1 cellular context compared by ENCODE assay signal in the genomic region with DNA sequence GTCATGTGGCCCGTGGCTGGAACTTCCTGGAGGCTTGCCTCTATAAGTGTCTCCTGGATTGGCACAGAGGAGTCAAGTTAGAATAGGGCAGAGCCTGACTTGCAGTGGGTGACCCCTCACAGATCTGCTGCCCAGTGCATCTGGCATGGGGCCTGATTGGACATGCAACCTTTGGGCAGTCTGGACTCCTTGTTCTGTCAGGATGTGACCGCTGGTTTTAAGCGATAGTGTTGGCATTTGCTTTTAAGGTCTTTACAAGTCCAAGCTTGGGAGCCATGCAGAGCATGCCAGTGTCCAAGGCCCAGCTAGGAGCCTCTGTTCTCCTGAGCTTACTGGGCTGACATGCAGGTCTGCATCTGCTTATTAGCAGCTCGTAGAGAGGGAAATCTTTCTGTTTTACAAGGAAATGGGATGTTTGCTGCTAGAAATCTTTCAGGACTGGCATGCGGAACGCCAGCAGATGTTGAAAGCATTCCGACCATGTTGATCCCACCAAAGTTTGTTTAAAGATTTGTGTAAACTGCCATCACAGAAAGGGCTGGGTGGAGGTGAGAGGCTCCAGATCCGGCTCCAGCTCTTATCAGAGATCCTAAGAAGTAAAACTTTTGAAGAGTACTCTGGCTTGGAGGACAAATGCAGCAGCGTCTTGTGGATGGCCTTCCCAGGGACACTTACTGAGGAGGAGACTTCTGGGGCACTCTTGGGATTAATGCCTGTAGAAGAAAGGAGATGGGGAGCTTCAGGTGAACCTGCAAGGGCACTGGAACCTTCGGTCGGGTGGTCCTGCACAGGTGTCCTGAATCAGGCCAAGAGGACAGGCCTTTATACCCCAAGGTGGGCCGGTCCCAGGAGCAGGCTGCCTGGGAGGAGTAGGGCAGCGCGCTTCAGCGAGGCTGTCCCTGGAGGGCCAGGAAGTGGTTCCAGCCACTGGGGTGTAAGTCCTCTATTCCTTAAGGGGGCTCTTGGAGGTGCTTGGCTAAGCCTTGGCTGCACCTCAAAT.
TF ChIP-seq lines count a peak whose summit lies in the region.

No MANE protein-coding gene starts in this region.

TF ChIP-seq in liver, 16 proteins besides CTCF, POLR2A, EP300 and RAD21 (continued from another document):
- TF ChIP-seq REST (IDR thresholded peaks at IDR 0.05) (no peak), RXRA (IDR thresholded peaks at IDR 0.05) (peak; percentile 51 to 76), EGR1 (IDR thresholded peaks at IDR 0.05; ENCODE audit: low read depth in 2 of 2) (no peak), FOXA2 (IDR thresholded peaks at IDR 0.05) (no peak), TAF1 (conservative IDR thresholded peaks at IDR 0.05) (no peak), FOXA1 (IDR thresholded peaks at IDR 0.05) (no peak), YY1 (IDR thresholded peaks at IDR 0.05) (no peak), SP1 (IDR thresholded peaks at IDR 0.05) (peak; percentile 83), NR2F2 (IDR thresholded peaks at IDR 0.05) (no peak)
- TF ChIP-seq, protein P1, sequence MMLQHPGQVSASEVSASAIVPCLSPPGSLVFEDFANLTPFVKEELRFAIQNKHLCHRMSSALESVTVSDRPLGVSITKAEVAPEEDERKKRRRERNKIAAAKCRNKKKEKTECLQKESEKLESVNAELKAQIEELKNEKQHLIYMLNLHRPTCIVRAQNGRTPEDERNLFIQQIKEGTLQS (IDR thresholded peaks at IDR 0.05), result no peak
TF ChIP-seq in liver: peak in this region for 4.
